17 cellular contexts compared by ENCODE assay signal in genomic region chr5:66653380-66653779, GRCh38. TPM values are rescaled to one million over a fixed set of nuclear protein-coding genes. Genes with fewer than 3 reads are reported as not detected.
A peak's percentile ranks its signal among the peaks of the same experiment; 100 is the strongest.
DNase-seq lines count a peak whose midpoint lies in the region; ATAC-seq and TF ChIP-seq lines count a peak whose summit lies in the region.
"Had no signal": no experiment of that assay in that cellular context is flagged by ENCODE, and none has a peak within 500 bp of the region (broad histone marks: within the 10 kb centered on the region; RNA-seq: fewer than 3 reads in every experiment).

No MANE protein-coding gene starts in this region.

- H3K4me1 Mint-ChIP-seq in activated T-cell treated with anti-CD3 and anti-CD28 coated beads, Interleukin-2, amount 50 U/mL, for 72 hours (ENCODE audit: low read depth), result peaks cover 6% of the 10 kb centered on the region
- no peaks in the 10 kb centered on the region for H3K4me1 Mint-ChIP-seq in activated T-cell treated with anti-CD3 and anti-CD28 coated beads, Interleukin-2, amount 50 U/mL, for 24 hours (ENCODE audit: low read depth)
- H3K4me1 Mint-ChIP-seq: activated naive CD4-positive, alpha-beta T cell treated with anti-CD3 and anti-CD28 coated beads, Interleukin-2, amount 50 U/mL, for 24 hours had no signal

- DNase-seq in activated T-cell treated with anti-CD3 and anti-CD28 coated beads, Interleukin-2, amount 50 U/mL, for 72 hours, result no peak
- no peak for DNase-seq in activated T-cell treated with anti-CD3 and anti-CD28 coated beads, Interleukin-2, amount 50 U/mL, for 24 hours
- DNase-seq in T1000 (lab: John Stamatoyannopoulos, UW), result peak; percentile 24
- DNase-seq in fibroblast of pulmonary artery (ENCODE audit: low read depth), result peak; percentile 67
- no peak for DNase-seq in upper lobe of right lung
- no peak for DNase-seq in NCI-H2081 treated with DMSO at 0.1 percent for 48 hours (lab: John Stamatoyannopoulos, UW)
- DNase-seq in prostate gland (ENCODE audit: low spot score), result no peak
- DNase-seq: DMS153; Karpas-422; NCI-H2171 treated with DMSO at 0.1 percent for 48 hours; pancreas; stimulated activated CD4-positive, alpha-beta T cell treated with anti-CD3 and anti-CD28 coated beads, Interleukin-15, amount 100 ng/mL, for 24 hours; T-helper 9 cell had no signal

- H3K36me3 Mint-ChIP-seq in activated T-cell treated with anti-CD3 and anti-CD28 coated beads, Interleukin-2, amount 50 U/mL, for 72 hours (ENCODE audit: insufficient read depth in 2 of 2), result no peaks in the 10 kb centered on the region
- H3K36me3 Mint-ChIP-seq in activated T-cell treated with anti-CD3 and anti-CD28 coated beads, Interleukin-2, amount 50 U/mL, for 24 hours (ENCODE audit: low read depth), result no peaks in the 10 kb centered on the region
- H3K36me3 Mint-ChIP-seq: activated naive CD4-positive, alpha-beta T cell treated with anti-CD3 and anti-CD28 coated beads, Interleukin-2, amount 50 U/mL, for 24 hours had no signal

- no peaks in the 10 kb centered on the region for H3K27me3 ChIP-seq in upper lobe of right lung
- no peaks in the 10 kb centered on the region for H3K27me3 ChIP-seq in prostate gland (replicated peaks; ENCODE audit: insufficient read depth)
- H3K27me3 ChIP-seq: pancreas, vagina had no signal

- H3K9me3 ChIP-seq in upper lobe of right lung, result no peaks in the 10 kb centered on the region
- H3K9me3 ChIP-seq in prostate gland, result no peaks in the 10 kb centered on the region
- H3K9me3 ChIP-seq: A549, pancreas, vagina had no signal

- no peak overlapping the region for H3K4me3 ChIP-seq in fibroblast of pulmonary artery (replicated peaks; ENCODE audit: low read depth, low read length)
- no peak overlapping the region for H3K4me3 ChIP-seq in upper lobe of right lung
- no peak overlapping the region for H3K4me3 ChIP-seq in prostate gland
- H3K4me3 ChIP-seq: A549, pancreas, vagina had no signal

- no peaks in the 10 kb centered on the region for H3K36me3 ChIP-seq in upper lobe of right lung
- no peaks in the 10 kb centered on the region for H3K36me3 ChIP-seq in prostate gland
- H3K36me3 ChIP-seq: pancreas, vagina had no signal

- no peak for TF ChIP-seq POLR2A in prostate gland (IDR thresholded peaks at IDR 0.05)

- TF ChIP-seq CTCF in fibroblast of pulmonary artery (IDR thresholded peaks at IDR 0.05; ENCODE audit: low read length, missing control alignments) (no peak), upper lobe of right lung (IDR thresholded peaks at IDR 0.05) (no peak), prostate gland (IDR thresholded peaks at IDR 0.05) (no peak)

- H3K27me3 Mint-ChIP-seq in activated T-cell treated with anti-CD3 and anti-CD28 coated beads, Interleukin-2, amount 50 U/mL, for 72 hours (ENCODE audit: low read depth), result peaks cover 9% of the 10 kb centered on the region
- H3K27me3 Mint-ChIP-seq in activated T-cell treated with anti-CD3 and anti-CD28 coated beads, Interleukin-2, amount 50 U/mL, for 24 hours, result no peaks in the 10 kb centered on the region

- H3K4me3 Mint-ChIP-seq in activated T-cell treated with anti-CD3 and anti-CD28 coated beads, Interleukin-2, amount 50 U/mL, for 72 hours, result no peak overlapping the region
- no peak overlapping the region for H3K4me3 Mint-ChIP-seq in activated T-cell treated with anti-CD3 and anti-CD28 coated beads, Interleukin-2, amount 50 U/mL, for 24 hours
- H3K4me3 Mint-ChIP-seq: activated naive CD4-positive, alpha-beta T cell treated with anti-CD3 and anti-CD28 coated beads, Interleukin-2, amount 50 U/mL, for 24 hours had no signal

- H3K27ac ChIP-seq in upper lobe of right lung, result no peak overlapping the region
- no peak overlapping the region for H3K27ac ChIP-seq in prostate gland
- H3K27ac ChIP-seq: A549, pancreas, vagina had no signal

- H3K4me1 ChIP-seq in upper lobe of right lung, result no peaks in the 10 kb centered on the region
- H3K4me1 ChIP-seq in prostate gland (replicated peaks), result no peaks in the 10 kb centered on the region
- H3K4me1 ChIP-seq: A549, vagina had no signal

- intact Hi-C loops in upper lobe of right lung (cut with DNase I), result no loop called here
- intact Hi-C loops in prostate gland (cut with DNase I), result no loop called here

- no peak overlapping the region for H3K27ac Mint-ChIP-seq in activated T-cell treated with anti-CD3 and anti-CD28 coated beads, Interleukin-2, amount 50 U/mL, for 72 hours
- H3K27ac Mint-ChIP-seq in activated T-cell treated with anti-CD3 and anti-CD28 coated beads, Interleukin-2, amount 50 U/mL, for 24 hours, result no peak overlapping the region
- H3K27ac Mint-ChIP-seq: activated naive CD4-positive, alpha-beta T cell treated with anti-CD3 and anti-CD28 coated beads, Interleukin-2, amount 50 U/mL, for 24 hours had no signal

- peak; percentile 49 to 50 for ATAC-seq in activated T-cell treated with anti-CD3 and anti-CD28 coated beads, Interleukin-2, amount 50 U/mL, for 72 hours (replicated peaks in 1 of 2)
- peak; percentile 12 for ATAC-seq in upper lobe of right lung
- ATAC-seq in GM19324 (IDR thresholded peaks at IDR 0.05; ENCODE audit: low FRiP score, unreplicated experiment), result no peak
- ATAC-seq: A549, pancreas had no signal

- peaks cover 0 to 2% of the 10 kb centered on the region in 2 donors for H3K9me3 Mint-ChIP-seq in activated T-cell treated with anti-CD3 and anti-CD28 coated beads, Interleukin-2, amount 50 U/mL, for 72 hours
- peaks cover 3% of the 10 kb centered on the region for H3K9me3 Mint-ChIP-seq in activated T-cell treated with anti-CD3 and anti-CD28 coated beads, Interleukin-2, amount 50 U/mL, for 24 hours
- H3K9me3 Mint-ChIP-seq: activated naive CD4-positive, alpha-beta T cell treated with anti-CD3 and anti-CD28 coated beads, Interleukin-2, amount 50 U/mL, for 24 hours had no signal

RNA-seq across cellular contexts. Expression of gene MAST4, which starts 57.2 kb away (rescaled TPM):
- total RNA-seq in activated T-cell treated with anti-CD3 and anti-CD28 coated beads, Interleukin-2, amount 50 U/mL, for 72 hours, result 10 to 100 TPM; 32.9 to 38.3 TPM
- total RNA-seq in upper lobe of right lung (52.6 TPM), prostate gland (10 to 100 TPM; 36.8 to 45.7 TPM)

Comparison
In these comparisons a context has a peak if more than half of its experiments do, and no peak if none do; other contexts are left out.
1. DNase-seq: peak in T1000 (single experiment) and fibroblast of pulmonary artery (single experiment); none in activated T-cell treated with anti-CD3 and anti-CD28 coated beads, Interleukin-2, amount 50 U/mL, for 72 hours (0 of 2), activated T-cell treated with anti-CD3 and anti-CD28 coated beads, Interleukin-2, amount 50 U/mL, for 24 hours (single experiment), upper lobe of right lung (single experiment), NCI-H2081 treated with DMSO at 0.1 percent for 48 hours (single experiment) and prostate gland (single experiment).